19 cellular contexts compared by ENCODE assay signal in the genomic region with DNA sequence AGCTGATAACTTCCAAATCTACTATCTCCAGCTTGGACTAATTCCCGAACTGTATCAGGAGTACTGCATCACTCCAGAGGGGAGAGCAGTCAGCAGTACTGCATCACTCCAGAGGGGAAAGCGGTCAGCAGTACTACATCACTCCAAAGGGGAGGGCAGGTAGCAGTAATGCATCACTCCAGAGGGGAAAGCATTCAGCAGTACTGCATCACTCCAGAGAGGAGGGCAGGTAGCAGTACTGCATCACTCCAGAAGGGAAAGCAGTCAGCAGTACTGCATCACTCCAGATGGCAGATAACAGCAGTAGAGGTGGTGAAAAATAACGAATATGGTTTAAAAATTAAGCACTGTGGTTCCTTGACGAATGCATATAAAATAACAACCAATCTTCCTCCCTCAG. TPM values are rescaled to one million over a fixed set of nuclear protein-coding genes. Genes with fewer than 3 reads are reported as not detected.
A peak's percentile ranks its signal among the peaks of the same experiment; 100 is the strongest.
DNase-seq lines count a peak whose midpoint lies in the region; ATAC-seq and TF ChIP-seq lines count a peak whose summit lies in the region.
"Had no signal": no experiment of that assay in that cellular context is flagged by ENCODE, and none has a peak within 500 bp of the region (broad histone marks: within the 10 kb centered on the region; RNA-seq: fewer than 3 reads in every experiment).

No MANE protein-coding gene starts in this region.

- TF ChIP-seq CTCF in HCT116 (IDR thresholded peaks at IDR 0.05 in 2 of 3, conservative IDR thresholded peaks at IDR 0.05 in 1 of 3; ENCODE audit: borderline replicate concordance in 1 of 3, insufficient read depth in 1 of 3, low read depth in 2 of 3, low read length in 2 of 3) (no peak), WTC11 (IDR thresholded peaks at IDR 0.05) (no peak), PC-9 (conservative IDR thresholded peaks at IDR 0.05) (no peak)

- no peak overlapping the region for H3K4me3 Mint-ChIP-seq in activated T-cell treated with anti-CD3 and anti-CD28 coated beads, Interleukin-2, amount 50 U/mL, for 24 hours
- no peak overlapping the region for H3K4me3 Mint-ChIP-seq in WTC11
- H3K4me3 Mint-ChIP-seq in naive thymus-derived CD4-positive, alpha-beta T cell = no peak overlapping the region

- TF ChIP-seq RAD21 in HCT116 (IDR thresholded peaks at IDR 0.05; ENCODE audit: low read depth) = no peak

- H3K4me1 ChIP-seq in HCT116 (ENCODE audit: control insufficient read depth in 1 of 2, insufficient read depth in 2 of 2, low read length in 2 of 2) (no peaks in the 10 kb centered on the region), PC-9 (replicated peaks; ENCODE audit: insufficient read depth) (no peaks in the 10 kb centered on the region)
- H3K4me1 ChIP-seq in naive thymus-derived CD4-positive, alpha-beta T cell (ENCODE audit: control insufficient read depth in 2 of 2, insufficient read depth in 2 of 2, low read length in 2 of 2) = no peaks in the 10 kb centered on the region

- H3K9me3 Mint-ChIP-seq in activated T-cell treated with anti-CD3 and anti-CD28 coated beads, Interleukin-2, amount 50 U/mL, for 24 hours = no peaks in the 10 kb centered on the region
- H3K9me3 Mint-ChIP-seq in WTC11 = no peaks in the 10 kb centered on the region
- H3K9me3 Mint-ChIP-seq in naive thymus-derived CD4-positive, alpha-beta T cell = no peaks in the 10 kb centered on the region

- H3K4me1 Mint-ChIP-seq in activated T-cell treated with anti-CD3 and anti-CD28 coated beads, Interleukin-2, amount 50 U/mL, for 24 hours (ENCODE audit: low read depth) = peaks cover 9% of the 10 kb centered on the region
- no peaks in the 10 kb centered on the region for H3K4me1 Mint-ChIP-seq in WTC11
- peaks cover 12 to 30% (median 23%) of the 10 kb centered on the region in 7 donors for H3K4me1 Mint-ChIP-seq in naive thymus-derived CD4-positive, alpha-beta T cell

- CTCF ChIA-PET in HCT116 (lab: Charles Lee) (interaction anchor here (0.6 kb wide), 1 partner anchor 342 kb away, joined by 3 read pairs; no protein-coding TSS in a partner anchor), WTC11 (lab: Charles Lee) (no interaction called here), PC-9 (lab: Charles Lee) (no interaction called here)
- CTCF ChIA-PET in naive thymus-derived CD4-positive, alpha-beta T cell (lab: Charles Lee) = interaction anchor here (0.7 kb wide), 1 partner anchor 1274 kb away, joined by 3 read pairs; no protein-coding TSS in a partner anchor

- no peak overlapping the region for H3K4me3 ChIP-seq in HCT116 (replicated peaks in 1 of 2; ENCODE audit: low read depth in 1 of 2, low read length in 2 of 2)
- H3K4me3 ChIP-seq in naive thymus-derived CD4-positive, alpha-beta T cell (ENCODE audit: low read length) = no peak overlapping the region
- no peak overlapping the region for H3K4me3 ChIP-seq in PC-9

- no peak overlapping the region for H3K27ac ChIP-seq in HCT116 (ENCODE audit: low read depth, low read length)
- H3K27ac ChIP-seq in naive thymus-derived CD4-positive, alpha-beta T cell (ENCODE audit: low read depth, low read length) = no peak overlapping the region
- no peak overlapping the region for H3K27ac ChIP-seq in PC-9
- H3K27ac ChIP-seq: RWPE1 had no signal

- intact Hi-C loops in HCT116 (cut with micrococcal nuclease) (loop anchor here (10.0 kb wide), 1 partner anchor 820 kb away; a partner anchor contains a TSS), left colon (cut with DNase I, micrococcal nuclease) (no loop called here), PC-9 (cut with micrococcal nuclease; ENCODE audit: unreplicated experiment) (no loop called here)
- intact Hi-C loops in naive thymus-derived CD4-positive, alpha-beta T cell (cut with micrococcal nuclease) = no loop called here

- peaks cover 25% of the 10 kb centered on the region for H3F3A ChIP-seq in PC-9 (ENCODE audit: insufficient read depth, low read depth)

- H3K36me3 ChIP-seq in HCT116 (ENCODE audit: control insufficient read depth in 1 of 2, insufficient read depth in 2 of 2, low read length in 2 of 2) = peaks cover 71 to 78% of the 10 kb centered on the region in 2 experiments
- H3K36me3 ChIP-seq in naive thymus-derived CD4-positive, alpha-beta T cell (ENCODE audit: control insufficient read depth in 2 of 3, insufficient read depth in 3 of 3, low read length in 3 of 3) = peaks cover 27 to 87% (median 49%) of the 10 kb centered on the region in 3 experiments
- H3K36me3 ChIP-seq in PC-9 (ENCODE audit: low read depth) = peaks cover 72% of the 10 kb centered on the region

- RAD21 ChIA-PET in HCT116 (lab: Charles Lee; ENCODE audit: low non-redundant PET in 1 of 2, low total read pairs in 2 of 2, uncharacterized antibody in 2 of 2, unreplicated experiment in 2 of 2) = no interaction called here

- H2AFZ ChIP-seq in HCT116 (ENCODE audit: low read depth, low read length, poor library complexity, severe bottlenecking) = no peak overlapping the region
- no peak overlapping the region for H2AFZ ChIP-seq in PC-9

- no peaks in the 10 kb centered on the region for H3K9me2 ChIP-seq in HCT116 (ENCODE audit: insufficient read depth)
- H3K9me2 ChIP-seq in PC-9 (ENCODE audit: insufficient read depth) = no peaks in the 10 kb centered on the region

- H3K4me2 ChIP-seq in HCT116 (ENCODE audit: low read length) (no peak overlapping the region), PC-9 (no peak overlapping the region)

- H3K27ac Mint-ChIP-seq in activated T-cell treated with anti-CD3 and anti-CD28 coated beads, Interleukin-2, amount 50 U/mL, for 24 hours = peak overlapping the region; percentile 13
- H3K27ac Mint-ChIP-seq in WTC11 = no peak overlapping the region
- H3K27ac Mint-ChIP-seq in naive thymus-derived CD4-positive, alpha-beta T cell = peak overlapping the region in 1 of 9 donors; percentile 35

- H3K9me3 ChIP-seq in HCT116 (ENCODE audit: control insufficient read depth in 1 of 2, insufficient read depth in 1 of 2, low read depth in 1 of 2, low read length in 2 of 2) (no peaks in the 10 kb centered on the region), PC-9 (ENCODE audit: insufficient read depth, low read depth) (no peaks in the 10 kb centered on the region)
- H3K9me3 ChIP-seq in naive thymus-derived CD4-positive, alpha-beta T cell (ENCODE audit: control insufficient read depth in 2 of 3, low read length in 3 of 3) = no peaks in the 10 kb centered on the region

- no peaks in the 10 kb centered on the region for H3K27me3 Mint-ChIP-seq in activated T-cell treated with anti-CD3 and anti-CD28 coated beads, Interleukin-2, amount 50 U/mL, for 24 hours
- H3K27me3 Mint-ChIP-seq in WTC11 (ENCODE audit: low read depth) = no peaks in the 10 kb centered on the region
- H3K27me3 Mint-ChIP-seq in naive thymus-derived CD4-positive, alpha-beta T cell = no peaks in the 10 kb centered on the region

- H3K27me3 ChIP-seq in HCT116 (ENCODE audit: insufficient read depth, low read length) = no peaks in the 10 kb centered on the region
- no peaks in the 10 kb centered on the region for H3K27me3 ChIP-seq in naive thymus-derived CD4-positive, alpha-beta T cell (ENCODE audit: control insufficient read depth in 2 of 2, insufficient read depth in 2 of 2, low read length in 2 of 2)
- H3K27me3 ChIP-seq in PC-9 (ENCODE audit: insufficient read depth, low read depth) = no peaks in the 10 kb centered on the region

- ATAC-seq in HCT116 (peak; percentile 70), WTC11 (peak; percentile 71), left colon (no peak)
- peak; percentile 36 for ATAC-seq in naive thymus-derived CD4-positive, alpha-beta T cell

- no peaks in the 10 kb centered on the region for H4K20me1 ChIP-seq in HCT116 (ENCODE audit: insufficient read depth)
- peaks cover 17% of the 10 kb centered on the region; the same call in 1 of the 2 replicates for H4K20me1 ChIP-seq in PC-9 (ENCODE audit: insufficient read depth)

- no peak overlapping the region for H3K9ac ChIP-seq in HCT116 (ENCODE audit: low read length)

- POLR2A ChIA-PET in HCT116 (lab: Charles Lee) = no interaction called here
- POLR2A ChIA-PET in WTC11 (lab: Charles Lee) = no interaction called here
- POLR2A ChIA-PET in naive thymus-derived CD4-positive, alpha-beta T cell (lab: Charles Lee) = interaction anchor here (0.9 kb wide), 1 partner anchor 9 kb away, joined by 5 read pairs; a partner anchor contains a TSS
- POLR2A ChIA-PET in PC-9 (lab: Charles Lee; ENCODE audit: unreplicated experiment) = no interaction called here

- no peak for TF ChIP-seq POLR2A in HCT116 (IDR thresholded peaks at IDR 0.05; ENCODE audit: borderline replicate concordance, extremely low read depth, insufficient read depth, insufficient read length)

- H3K36me3 Mint-ChIP-seq in activated T-cell treated with anti-CD3 and anti-CD28 coated beads, Interleukin-2, amount 50 U/mL, for 24 hours (ENCODE audit: low read depth) = peaks cover 89% of the 10 kb centered on the region
- peaks cover 66% of the 10 kb centered on the region for H3K36me3 Mint-ChIP-seq in WTC11
- peaks cover 27 to 73% (median 54%) of the 10 kb centered on the region in 5 donors for H3K36me3 Mint-ChIP-seq in naive thymus-derived CD4-positive, alpha-beta T cell

- H3K79me2 ChIP-seq in HCT116 (ENCODE audit: insufficient read depth, low read length) = peaks cover 5% of the 10 kb centered on the region; the same call in 1 of the 2 replicates
- H3K79me2 ChIP-seq in PC-9 (ENCODE audit: low read depth) = no peaks in the 10 kb centered on the region

- BruUV-seq in HCT116 (replicated peaks; lab: Mats Ljungman, UMichigan) = no TSS peak
- BruUV-seq in PC-9 (replicated peaks; lab: Mats Ljungman, UMichigan) = no TSS peak

- DNase-seq in activated T-cell treated with anti-CD3 and anti-CD28 coated beads, Interleukin-2, amount 50 U/mL, for 24 hours = no peak
- DNase-seq in activated T-cell treated with anti-CD3 and anti-CD28 coated beads for 4 hours = no peak
- DNase-seq in HCT116 (ENCODE audit: low read depth, low spot score) = no peak
- no peak for DNase-seq in WTC11 (ENCODE audit: low spot score)
- no peak for DNase-seq in naive thymus-derived CD4-positive, alpha-beta T cell
- DNase-seq in left colon = no peak
- no peak for DNase-seq in kidney glomerular epithelial cell (lab: John Stamatoyannopoulos, UW)
- no peak for DNase-seq in PC-9
- DNase-seq: C1 segment of cervical spinal cord, DMS79 treated with DMSO at 0.1 percent for 48 hours, NCI-H1105 treated with DMSO at 0.1 percent for 48 hours, NCI-H187, NCI-H2107, NCI-H226, NCI-H524, NCI-H82, OCI-M1, SIG-M5 had no signal

TF ChIP-seq in HCT116, 20 proteins besides CTCF, POLR2A, EP300 and RAD21:
- no peak for TF ChIP-seq SP1 (IDR thresholded peaks at IDR 0.05; ENCODE audit: low read depth)

RNA-seq across cellular contexts. Expression of a gene that starts 8.4 kb away (rescaled TPM):
- 47.6 TPM for total RNA-seq in HCT116 (2021; ENCODE audit: unreplicated experiment)
- 20.6 and 27.7 TPM in 2 replicates for polyA plus RNA-seq in HCT116 (2012)
- 49.4 to 55.5 TPM (median 52.1 TPM) in 3 replicates for total RNA-seq in WTC11 (2021)
- 10 to 100 TPM; 64.1 to 94.7 (median 66.8) TPM for total RNA-seq in naive thymus-derived CD4-positive, alpha-beta T cell
- polyA plus RNA-seq in naive thymus-derived CD4-positive, alpha-beta T cell = 10 to 100 TPM; 47.8 to 71.0 TPM
- 10 to 100 TPM; 44.0 to 44.3 TPM for total RNA-seq in left colon
- 50.9 and 54.2 TPM in 2 replicates for total RNA-seq in PC-9 (2021)

RNA-seq across cellular contexts. Expression of a gene that starts 8.6 kb away (rescaled TPM):
- total RNA-seq in HCT116 (2021; ENCODE audit: unreplicated experiment) (2.1 TPM), WTC11 (2021) (1.9 to 2.4 TPM (median 2.1 TPM) in 3 replicates), left colon (under 1 TPM; 0.25 to 0.55 TPM), PC-9 (2021) (0.85 and 1.1 TPM in 2 replicates)
- polyA plus RNA-seq in HCT116 (2012) = 1.2 and 1.7 TPM in 2 replicates
- under 1 TPM; 0.32 to 0.70 (median 0.68) TPM for total RNA-seq in naive thymus-derived CD4-positive, alpha-beta T cell
- under 1 TPM; 0.44 to 0.66 TPM for polyA plus RNA-seq in naive thymus-derived CD4-positive, alpha-beta T cell

Comparison
In these comparisons a context has a peak if more than half of its experiments do, and no peak if none do; other contexts are left out.
1. CTCF ChIA-PET loops: an anchor here in HCT116 (0.6 kb wide) and naive thymus-derived CD4-positive, alpha-beta T cell (0.7 kb wide); none called in WTC11 and PC-9.